9 cellular contexts compared by ENCODE assay signal in genomic region chr19:56139847-56140582, GRCh38. TPM values are rescaled to one million over a fixed set of nuclear protein-coding genes. Genes with fewer than 3 reads are reported as not detected.
DNase-seq lines count a peak whose midpoint lies in the region; ATAC-seq, FAIRE-seq and TF ChIP-seq lines count a peak whose summit lies in the region.
"Had no signal": no experiment of that assay in that cellular context is flagged by ENCODE, and none has a peak within 500 bp of the region (broad histone marks: within the 10 kb centered on the region; RNA-seq: fewer than 3 reads in every experiment).

No MANE protein-coding gene starts in this region.

- intact Hi-C loops in endothelial cell of umbilical vein (cut with micrococcal nuclease) (loop anchor here (1.0 to 2.0 kb wide), 3 partner anchors 19 to 175 kb away; partner anchors contain the start of gene ZNF787), ovary (cut with DNase I) (loop anchor here in 2 of 4 donors (2.0 to 10.0 kb wide), 3 partner anchors 19 to 165 kb away; partner anchors contain the start of gene ZNF787 (in 1 of the 2))

- DNase-seq in GM23338 (ENCODE audit: low spot score) (no peak), RPMI7951 (ENCODE audit: low read depth) (peak; percentile 17), endothelial cell of umbilical vein (ENCODE audit: low read depth, low spot score) (no peak), ovary (no peak), NCI-H345 (lab: John Stamatoyannopoulos, UW) (no peak), NCI-H1048 (lab: John Stamatoyannopoulos, UW) (no peak)

- peaks cover 38% of the 10 kb centered on the region for H3K4me1 Mint-ChIP-seq in GM23338

- H3K4me1 ChIP-seq in GM23338 (ENCODE audit: insufficient read depth) (peaks cover 29% of the 10 kb centered on the region), endothelial cell of umbilical vein (ENCODE audit: control insufficient read depth, extremely low read depth, insufficient read depth, low read length) (peaks cover 10% of the 10 kb centered on the region), ovary (ENCODE audit: insufficient read depth) (peaks cover 4% of the 10 kb centered on the region)

- peak overlapping the region; percentile 69 for H2AFZ ChIP-seq in GM23338
- H2AFZ ChIP-seq in endothelial cell of umbilical vein (ENCODE audit: low read depth, low read length): peak overlapping the region; percentile 93

- H3K36me3 ChIP-seq in GM23338 (ENCODE audit: insufficient read depth) (no peaks in the 10 kb centered on the region), endothelial cell of umbilical vein (ENCODE audit: control insufficient read depth in 2 of 2, extremely low read depth in 1 of 2, insufficient read depth in 2 of 2, low read length in 2 of 2) (no peaks in the 10 kb centered on the region), ovary (no peaks in the 10 kb centered on the region)

- TSS peak; percentile 73 for BruUV-seq in endothelial cell of umbilical vein (replicated peaks; lab: Mats Ljungman, UMichigan)

- peaks cover 32% of the 10 kb centered on the region for H3K79me2 ChIP-seq in GM23338 (replicated peaks; ENCODE audit: insufficient read depth)
- H3K79me2 ChIP-seq in endothelial cell of umbilical vein (ENCODE audit: control insufficient read depth, insufficient read depth, low read length): peaks cover 22% of the 10 kb centered on the region

- TF ChIP-seq CTCF in GM23338 (conservative IDR thresholded peaks at IDR 0.05; ENCODE audit: low read depth in 2 of 2) (no peak), endothelial cell of umbilical vein (IDR thresholded peaks at IDR 0.05; ENCODE audit: extremely low read depth in 1 of 2, insufficient read depth in 1 of 2, low read depth in 1 of 2, low read length in 2 of 2) (no peak), ovary (IDR thresholded peaks at IDR 0.05) (no peak)

- no peaks in the 10 kb centered on the region for H3K9me2 ChIP-seq in GM23338 (ENCODE audit: insufficient read depth)

- ATAC-seq in GM23338 (no peak), HG03442 (IDR thresholded peaks at IDR 0.05; ENCODE audit: unreplicated experiment) (no peak), HG02840 (IDR thresholded peaks at IDR 0.05; ENCODE audit: low FRiP score, unreplicated experiment) (no peak)

- POLR2A ChIA-PET in endothelial cell of umbilical vein (lab: Charles Lee): interaction anchor here (1.5 kb wide), 1 partner anchor 21 kb away, joined by 10 read pairs; no protein-coding TSS in a partner anchor

- H3K36me3 Mint-ChIP-seq in GM23338 (ENCODE audit: low read depth): no peaks in the 10 kb centered on the region

- peak overlapping the region; percentile 50 for H3K9ac ChIP-seq in endothelial cell of umbilical vein (replicated peaks; ENCODE audit: extremely low read depth, insufficient read depth, low read length)

- H3K27me3 Mint-ChIP-seq in GM23338 (ENCODE audit: insufficient read depth, low read depth, poor library complexity): peaks cover 17% of the 10 kb centered on the region

- peak overlapping the region; percentile 97 for H3K27ac Mint-ChIP-seq in GM23338

- TF ChIP-seq POLR2A in endothelial cell of umbilical vein (IDR thresholded peaks at IDR 0.05; ENCODE audit: low read depth, low read length) (no peak), ovary (IDR thresholded peaks at IDR 0.05) (no peak)

- CTCF ChIA-PET in endothelial cell of umbilical vein (lab: Charles Lee): interaction anchor here (1.0 to 3.1 kb wide), 8 partner anchors 8 to 193 kb away, joined by 3 to 18 read pairs (median 4); partner anchors contain the start of gene ZNF787

- TF ChIP-seq EP300 in ovary (IDR thresholded peaks at IDR 0.05): no peak

- peaks cover 19% of the 10 kb centered on the region for H3F3A ChIP-seq in GM23338 (replicated peaks; ENCODE audit: low read depth)

- no peaks in the 10 kb centered on the region; the same call in 2 of the 3 replicates for H3K9me3 Mint-ChIP-seq in GM23338

- WGBS in ovary, 3 donors: 14 to 19% (median 14%) methylated on average over 22 of the region's 22 CpGs

- no peak for FAIRE-seq in endothelial cell of umbilical vein (lab: Jason Lieb, UNC)

- H3K27ac ChIP-seq in GM23338 (ENCODE audit: low read depth) (0 out of 2 replicates have a peak overlapping the region, but pooled peaks have one; percentile 35), endothelial cell of umbilical vein (ENCODE audit: insufficient read depth, low read depth, low read length) (peak overlapping the region; percentile 44), ovary (peak overlapping the region; percentile 26 to 90)

- peak overlapping the region; percentile 78 for H3K4me3 Mint-ChIP-seq in GM23338

- H3K9me3 ChIP-seq in endothelial cell of umbilical vein (replicated peaks; ENCODE audit: control insufficient read depth, insufficient read depth, low read length): no peaks in the 10 kb centered on the region
- no peaks in the 10 kb centered on the region for H3K9me3 ChIP-seq in ovary

- H3K4me3 ChIP-seq in GM23338 (peak overlapping the region; percentile 57), endothelial cell of umbilical vein (replicated peaks in 1 of 3; ENCODE audit: insufficient read depth in 1 of 3, low read depth in 1 of 3, low read length in 3 of 3) (peak overlapping the region; percentile 52 to 60 (median 57)), ovary (peak overlapping the region; percentile 65)

- dilution Hi-C loops in endothelial cell of umbilical vein (cut with MboI; ENCODE audit: extremely low pct_ligation_motif_present, low sequenced_read_pairs): no loop called here

- H3K4me2 ChIP-seq in GM23338 (peak overlapping the region; percentile 77), endothelial cell of umbilical vein (ENCODE audit: insufficient read depth, low read length) (peak overlapping the region; percentile 80)

- H3K27me3 ChIP-seq in GM23338 (ENCODE audit: insufficient read depth) (no peaks in the 10 kb centered on the region), endothelial cell of umbilical vein (ENCODE audit: control insufficient read depth in 2 of 2, insufficient read depth in 2 of 2, low read length in 2 of 2) (no peaks in the 10 kb centered on the region), ovary (no peaks in the 10 kb centered on the region)

- H4K20me1 ChIP-seq in GM23338 (replicated peaks; ENCODE audit: insufficient read depth) (no peaks in the 10 kb centered on the region; the same call in 1 of the 2 replicates), endothelial cell of umbilical vein (replicated peaks; ENCODE audit: control insufficient read depth, extremely low read depth, insufficient read depth, low read length) (no peaks in the 10 kb centered on the region)

- no peaks in the 10 kb centered on the region for H3K9me1 ChIP-seq in endothelial cell of umbilical vein (replicated peaks; ENCODE audit: control insufficient read depth, extremely low read depth, insufficient read depth, low read length)

RNA-seq across cellular contexts. Expression of gene ZNF444, which starts 1.1 kb away (rescaled TPM):
- total RNA-seq in GM23338 (2014; rRNA removed; shearing (Covaris generic)): 58.5 and 60.5 TPM in 2 replicates
- polyA plus RNA-seq in GM23338 (2016; fragmentation: Nextera tagmentation; extraction: Ambion mirVana) (23.6 and 25.1 TPM in 2 replicates), endothelial cell of umbilical vein (41.7 and 45.6 TPM in 2 replicates), ovary (10 to 100 TPM in 1 of 2 donors, 1 to 10 TPM in 1; 7.3 to 25.5 TPM)
- total RNA-seq in RPMI7951 (2014; rRNA removed; shearing (Covaris generic)): 5.0 and 8.8 TPM in 2 replicates
- total RNA-seq in endothelial cell of umbilical vein (37.1 and 37.2 TPM in 2 replicates), ovary (10 to 100 TPM; 27.4 to 48.2 (median 38.2) TPM)
- polyA plus RNA-seq in endothelial cell of umbilical vein (2011; cell fraction: cytosol; rRNA removed): 12.4 and 19.3 TPM in 2 replicates
- 26.2 and 27.1 TPM in 2 replicates for polyA plus RNA-seq in endothelial cell of umbilical vein (2011; cell fraction: nucleus; rRNA removed)
- 14.2 and 20.1 TPM in 2 replicates for polyA plus RNA-seq in endothelial cell of umbilical vein (2012)
- polyA minus RNA-seq in endothelial cell of umbilical vein: 10.7 and 15.7 TPM in 2 replicates
- 9.6 TPM for polyA minus RNA-seq in endothelial cell of umbilical vein (2011; cell fraction: cytosol; rRNA and poly(A)+ RNA removed)
- polyA minus RNA-seq in endothelial cell of umbilical vein (2011; cell fraction: nucleus; rRNA and poly(A)+ RNA removed): 6.7 and 11.8 TPM in 2 replicates

RNA-seq across cellular contexts. Expression of gene ZNF787, which starts 18.9 kb away (rescaled TPM):
- 35.3 and 44.6 TPM in 2 replicates for total RNA-seq in GM23338 (2014; rRNA removed; shearing (Covaris generic))
- 12.5 and 15.9 TPM in 2 replicates for polyA plus RNA-seq in GM23338 (2016; fragmentation: Nextera tagmentation; extraction: Ambion mirVana)
- 4.4 and 10.7 TPM in 2 replicates for total RNA-seq in RPMI7951 (2014; rRNA removed; shearing (Covaris generic))
- 31.8 and 32.7 TPM in 2 replicates for total RNA-seq in endothelial cell of umbilical vein
- 11.6 and 16.4 TPM in 2 replicates for polyA plus RNA-seq in endothelial cell of umbilical vein
- 4.7 and 9.5 TPM in 2 replicates for polyA plus RNA-seq in endothelial cell of umbilical vein (2011; cell fraction: cytosol; rRNA removed)
- polyA plus RNA-seq in endothelial cell of umbilical vein (2011; cell fraction: nucleus; rRNA removed): 7.2 and 9.8 TPM in 2 replicates
- polyA plus RNA-seq in endothelial cell of umbilical vein (2012): 9.6 and 17.3 TPM in 2 replicates
- 7.9 and 13.2 TPM in 2 replicates for polyA minus RNA-seq in endothelial cell of umbilical vein
- polyA minus RNA-seq in endothelial cell of umbilical vein (2011; cell fraction: cytosol; rRNA and poly(A)+ RNA removed): 35.7 TPM
- polyA minus RNA-seq in endothelial cell of umbilical vein (2011; cell fraction: nucleus; rRNA and poly(A)+ RNA removed): 8.2 and 15.4 TPM in 2 replicates
- total RNA-seq in ovary: 10 to 100 TPM; 10.4 to 36.8 (median 27.5) TPM
- 10 to 100 TPM in 1 of 2 donors, 1 to 10 TPM in 1; 3.0 to 20.4 TPM for polyA plus RNA-seq in ovary

RNA-seq across cellular contexts. Expression of gene GALP, which starts 35.8 kb away (rescaled TPM):
- not detected in 2 replicates for total RNA-seq in GM23338 (2014; rRNA removed; shearing (Covaris generic))
- not detected in 2 replicates for polyA plus RNA-seq in GM23338 (2016; fragmentation: Nextera tagmentation; extraction: Ambion mirVana)
- total RNA-seq in RPMI7951 (2014; rRNA removed; shearing (Covaris generic)): not detected in 2 replicates
- total RNA-seq in endothelial cell of umbilical vein: not detected in 2 replicates
- not detected in 2 replicates for polyA plus RNA-seq in endothelial cell of umbilical vein
- polyA plus RNA-seq in endothelial cell of umbilical vein (2011; cell fraction: cytosol; rRNA removed): not detected in 2 replicates
- not detected in 2 replicates for polyA plus RNA-seq in endothelial cell of umbilical vein (2011; cell fraction: nucleus; rRNA removed)
- polyA plus RNA-seq in endothelial cell of umbilical vein (2012): not detected in 2 replicates
- not detected in 2 replicates for polyA minus RNA-seq in endothelial cell of umbilical vein
- polyA minus RNA-seq in endothelial cell of umbilical vein (2011; cell fraction: cytosol; rRNA and poly(A)+ RNA removed): not detected
- not detected in 2 replicates for polyA minus RNA-seq in endothelial cell of umbilical vein (2011; cell fraction: nucleus; rRNA and poly(A)+ RNA removed)
- not detected for total RNA-seq in ovary
- not detected for polyA plus RNA-seq in ovary
- total RNA-seq: activated CD8-positive, alpha-beta memory T cell treated with anti-CD3 and anti-CD28 coated beads for 36 hours had no signal

RNA-seq across cellular contexts. Expression of gene ZSCAN5B, which starts 57.6 kb away (rescaled TPM):
- 0.10 TPM in 1 of 2 replicates, not detected in the other for total RNA-seq in GM23338 (2014; rRNA removed; shearing (Covaris generic))
- polyA plus RNA-seq in GM23338 (2016; fragmentation: Nextera tagmentation; extraction: Ambion mirVana) (not detected in 2 replicates), endothelial cell of umbilical vein (0.07 TPM in 1 of 2 replicates, not detected in the other), ovary (not detected)
- not detected in 2 replicates for total RNA-seq in RPMI7951 (2014; rRNA removed; shearing (Covaris generic))
- total RNA-seq in endothelial cell of umbilical vein (not detected in 2 replicates), ovary (under 1 TPM in 1 of 7 donors, not detected in 6; 0.22 TPM)
- polyA plus RNA-seq in endothelial cell of umbilical vein (2011; cell fraction: cytosol; rRNA removed): 0.03 and 0.04 TPM in 2 replicates
- not detected in 2 replicates for polyA plus RNA-seq in endothelial cell of umbilical vein (2011; cell fraction: nucleus; rRNA removed)
- not detected in 2 replicates for polyA plus RNA-seq in endothelial cell of umbilical vein (2012)
- polyA minus RNA-seq in endothelial cell of umbilical vein: 1.6 TPM in 1 of 2 replicates, not detected in the other
- polyA minus RNA-seq in endothelial cell of umbilical vein (2011; cell fraction: cytosol; rRNA and poly(A)+ RNA removed): not detected
- polyA minus RNA-seq in endothelial cell of umbilical vein (2011; cell fraction: nucleus; rRNA and poly(A)+ RNA removed): not detected in 2 replicates
- total RNA-seq: activated CD8-positive, alpha-beta memory T cell treated with anti-CD3 and anti-CD28 coated beads for 36 hours had no signal
